In the genomic region with DNA sequence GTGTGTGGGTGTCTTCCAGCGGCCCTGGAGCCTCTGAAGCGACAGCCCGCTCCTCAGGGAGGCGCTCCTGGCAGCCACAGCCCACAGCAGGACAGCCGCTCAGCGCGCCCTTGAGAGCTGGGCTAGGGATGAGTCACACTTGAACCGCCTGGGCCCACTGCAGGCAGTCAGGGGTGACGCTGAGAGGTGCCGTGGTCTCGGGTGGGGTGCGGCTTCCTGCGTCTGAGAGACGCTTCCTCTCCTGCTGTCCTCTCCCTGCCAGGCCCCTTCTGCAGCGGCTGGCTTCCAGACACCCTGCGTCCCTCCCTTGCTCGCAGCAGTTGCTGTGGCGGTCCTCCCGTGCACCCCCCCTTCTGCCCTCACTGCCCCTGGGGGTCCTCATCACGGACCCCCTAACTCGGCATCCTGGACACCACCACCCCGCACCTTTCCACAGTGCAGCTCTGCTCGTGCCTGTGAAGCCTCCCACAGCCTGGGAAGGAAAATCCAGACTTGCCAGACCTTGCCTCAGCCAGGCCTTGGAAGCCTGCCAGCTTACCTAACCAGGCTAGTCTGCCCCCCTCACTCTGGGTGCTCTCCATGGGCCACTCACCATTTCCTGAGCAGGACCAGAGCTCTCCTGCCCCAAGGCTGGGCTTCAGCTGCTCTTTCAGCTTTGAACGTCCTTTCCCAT, we compare ENCODE assay signal across 1 cellular context.
TF ChIP-seq lines count a peak whose summit lies in the region.

No MANE protein-coding gene starts in this region.

TF ChIP-seq in GM12878, 131 proteins besides CTCF, POLR2A, EP300 and RAD21 (continued from another document and continues in another):
- TF ChIP-seq, protein P1, sequence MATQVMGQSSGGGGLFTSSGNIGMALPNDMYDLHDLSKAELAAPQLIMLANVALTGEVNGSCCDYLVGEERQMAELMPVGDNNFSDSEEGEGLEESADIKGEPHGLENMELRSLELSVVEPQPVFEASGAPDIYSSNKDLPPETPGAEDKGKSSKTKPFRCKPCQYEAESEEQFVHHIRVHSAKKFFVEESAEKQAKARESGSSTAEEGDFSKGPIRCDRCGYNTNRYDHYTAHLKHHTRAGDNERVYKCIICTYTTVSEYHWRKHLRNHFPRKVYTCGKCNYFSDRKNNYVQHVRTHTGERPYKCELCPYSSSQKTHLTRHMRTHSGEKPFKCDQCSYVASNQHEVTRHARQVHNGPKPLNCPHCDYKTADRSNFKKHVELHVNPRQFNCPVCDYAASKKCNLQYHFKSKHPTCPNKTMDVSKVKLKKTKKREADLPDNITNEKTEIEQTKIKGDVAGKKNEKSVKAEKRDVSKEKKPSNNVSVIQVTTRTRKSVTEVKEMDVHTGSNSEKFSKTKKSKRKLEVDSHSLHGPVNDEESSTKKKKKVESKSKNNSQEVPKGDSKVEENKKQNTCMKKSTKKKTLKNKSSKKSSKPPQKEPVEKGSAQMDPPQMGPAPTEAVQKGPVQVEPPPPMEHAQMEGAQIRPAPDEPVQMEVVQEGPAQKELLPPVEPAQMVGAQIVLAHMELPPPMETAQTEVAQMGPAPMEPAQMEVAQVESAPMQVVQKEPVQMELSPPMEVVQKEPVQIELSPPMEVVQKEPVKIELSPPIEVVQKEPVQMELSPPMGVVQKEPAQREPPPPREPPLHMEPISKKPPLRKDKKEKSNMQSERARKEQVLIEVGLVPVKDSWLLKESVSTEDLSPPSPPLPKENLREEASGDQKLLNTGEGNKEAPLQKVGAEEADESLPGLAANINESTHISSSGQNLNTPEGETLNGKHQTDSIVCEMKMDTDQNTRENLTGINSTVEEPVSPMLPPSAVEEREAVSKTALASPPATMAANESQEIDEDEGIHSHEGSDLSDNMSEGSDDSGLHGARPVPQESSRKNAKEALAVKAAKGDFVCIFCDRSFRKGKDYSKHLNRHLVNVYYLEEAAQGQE (IDR thresholded peaks at IDR 0.05; ENCODE audit: low read depth, low read length) = no peak
- no peak for TF ChIP-seq FOXK2 (IDR thresholded peaks at IDR 0.05)
- no peak for TF ChIP-seq SMAD1 (IDR thresholded peaks at IDR 0.05; ENCODE audit: low read depth, partially characterized antibody)
- TF ChIP-seq TCF7 (IDR thresholded peaks at IDR 0.05; ENCODE audit: borderline replicate concordance) = no peak
- peak; percentile 85 for TF ChIP-seq JUND (IDR thresholded peaks at IDR 0.05; ENCODE audit: low read depth, low read length)
- peak; percentile 97 for TF ChIP-seq PAX5 (IDR thresholded peaks at IDR 0.05; ENCODE audit: borderline replicate concordance, low read depth, low read length)
- no peak for TF ChIP-seq NRF1 (conservative IDR thresholded peaks at IDR 0.05; ENCODE audit: low read depth, low read length)
- TF ChIP-seq ZZZ3 (IDR thresholded peaks at IDR 0.05; ENCODE audit: control insufficient read depth, insufficient read length, low read depth) = no peak
- TF ChIP-seq, protein P2, sequence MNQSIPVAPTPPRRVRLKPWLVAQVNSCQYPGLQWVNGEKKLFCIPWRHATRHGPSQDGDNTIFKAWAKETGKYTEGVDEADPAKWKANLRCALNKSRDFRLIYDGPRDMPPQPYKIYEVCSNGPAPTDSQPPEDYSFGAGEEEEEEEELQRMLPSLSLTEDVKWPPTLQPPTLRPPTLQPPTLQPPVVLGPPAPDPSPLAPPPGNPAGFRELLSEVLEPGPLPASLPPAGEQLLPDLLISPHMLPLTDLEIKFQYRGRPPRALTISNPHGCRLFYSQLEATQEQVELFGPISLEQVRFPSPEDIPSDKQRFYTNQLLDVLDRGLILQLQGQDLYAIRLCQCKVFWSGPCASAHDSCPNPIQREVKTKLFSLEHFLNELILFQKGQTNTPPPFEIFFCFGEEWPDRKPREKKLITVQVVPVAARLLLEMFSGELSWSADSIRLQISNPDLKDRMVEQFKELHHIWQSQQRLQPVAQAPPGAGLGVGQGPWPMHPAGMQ (IDR thresholded peaks at IDR 0.05; ENCODE audit: borderline replicate concordance) = no peak
- TF ChIP-seq SMARCA5 (IDR thresholded peaks at IDR 0.05) = no peak
- TF ChIP-seq MEF2B (IDR thresholded peaks at IDR 0.05; ENCODE audit: partially characterized antibody, poor library complexity, severe bottlenecking) = no peak
- TF ChIP-seq, protein P3, sequence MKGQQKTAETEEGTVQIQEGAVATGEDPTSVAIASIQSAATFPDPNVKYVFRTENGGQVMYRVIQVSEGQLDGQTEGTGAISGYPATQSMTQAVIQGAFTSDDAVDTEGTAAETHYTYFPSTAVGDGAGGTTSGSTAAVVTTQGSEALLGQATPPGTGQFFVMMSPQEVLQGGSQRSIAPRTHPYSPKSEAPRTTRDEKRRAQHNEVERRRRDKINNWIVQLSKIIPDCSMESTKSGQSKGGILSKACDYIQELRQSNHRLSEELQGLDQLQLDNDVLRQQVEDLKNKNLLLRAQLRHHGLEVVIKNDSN (IDR thresholded peaks at IDR 0.05; ENCODE audit: borderline replicate concordance, extremely low read length, insufficient read depth, low read depth, low read length) = no peak
- TF ChIP-seq BACH1 (IDR thresholded peaks at IDR 0.05; ENCODE audit: borderline replicate concordance) = peak; percentile 94
- TF ChIP-seq CBFB (IDR thresholded peaks at IDR 0.05; ENCODE audit: low read depth) = no peak
- peak; percentile 62 for TF ChIP-seq SPI1 (IDR thresholded peaks at IDR 0.05; ENCODE audit: borderline replicate concordance, insufficient read depth, low read depth, low read length)
- TF ChIP-seq IRF4 (IDR thresholded peaks at IDR 0.05; ENCODE audit: low read depth, low read length) = 0 out of 2 replicates have a peak, but pooled peaks have one; percentile 28
- TF ChIP-seq YY1 (IDR thresholded peaks at IDR 0.05; ENCODE audit: low read depth, low read length) = no peak
- TF ChIP-seq CBX3 (IDR thresholded peaks at IDR 0.05; ENCODE audit: borderline replicate concordance, low read depth) = no peak
- TF ChIP-seq, protein P4, sequence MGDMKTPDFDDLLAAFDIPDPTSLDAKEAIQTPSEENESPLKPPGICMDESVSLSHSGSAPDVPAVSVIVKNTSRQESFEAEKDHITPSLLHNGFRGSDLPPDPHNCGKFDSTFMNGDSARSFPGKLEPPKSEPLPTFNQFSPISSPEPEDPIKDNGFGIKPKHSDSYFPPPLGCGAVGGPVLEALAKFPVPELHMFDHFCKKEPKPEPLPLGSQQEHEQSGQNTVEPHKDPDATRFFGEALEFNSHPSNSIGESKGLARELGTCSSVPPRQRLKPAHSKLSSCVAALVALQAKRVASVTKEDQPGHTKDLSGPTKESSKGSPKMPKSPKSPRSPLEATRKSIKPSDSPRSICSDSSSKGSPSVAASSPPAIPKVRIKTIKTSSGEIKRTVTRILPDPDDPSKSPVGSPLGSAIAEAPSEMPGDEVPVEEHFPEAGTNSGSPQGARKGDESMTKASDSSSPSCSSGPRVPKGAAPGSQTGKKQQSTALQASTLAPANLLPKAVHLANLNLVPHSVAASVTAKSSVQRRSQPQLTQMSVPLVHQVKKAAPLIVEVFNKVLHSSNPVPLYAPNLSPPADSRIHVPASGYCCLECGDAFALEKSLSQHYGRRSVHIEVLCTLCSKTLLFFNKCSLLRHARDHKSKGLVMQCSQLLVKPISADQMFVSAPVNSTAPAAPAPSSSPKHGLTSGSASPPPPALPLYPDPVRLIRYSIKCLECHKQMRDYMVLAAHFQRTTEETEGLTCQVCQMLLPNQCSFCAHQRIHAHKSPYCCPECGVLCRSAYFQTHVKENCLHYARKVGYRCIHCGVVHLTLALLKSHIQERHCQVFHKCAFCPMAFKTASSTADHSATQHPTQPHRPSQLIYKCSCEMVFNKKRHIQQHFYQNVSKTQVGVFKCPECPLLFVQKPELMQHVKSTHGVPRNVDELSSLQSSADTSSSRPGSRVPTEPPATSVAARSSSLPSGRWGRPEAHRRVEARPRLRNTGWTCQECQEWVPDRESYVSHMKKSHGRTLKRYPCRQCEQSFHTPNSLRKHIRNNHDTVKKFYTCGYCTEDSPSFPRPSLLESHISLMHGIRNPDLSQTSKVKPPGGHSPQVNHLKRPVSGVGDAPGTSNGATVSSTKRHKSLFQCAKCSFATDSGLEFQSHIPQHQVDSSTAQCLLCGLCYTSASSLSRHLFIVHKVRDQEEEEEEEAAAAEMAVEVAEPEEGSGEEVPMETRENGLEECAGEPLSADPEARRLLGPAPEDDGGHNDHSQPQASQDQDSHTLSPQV (IDR thresholded peaks at IDR 0.05) = no peak
- TF ChIP-seq, protein P5, sequence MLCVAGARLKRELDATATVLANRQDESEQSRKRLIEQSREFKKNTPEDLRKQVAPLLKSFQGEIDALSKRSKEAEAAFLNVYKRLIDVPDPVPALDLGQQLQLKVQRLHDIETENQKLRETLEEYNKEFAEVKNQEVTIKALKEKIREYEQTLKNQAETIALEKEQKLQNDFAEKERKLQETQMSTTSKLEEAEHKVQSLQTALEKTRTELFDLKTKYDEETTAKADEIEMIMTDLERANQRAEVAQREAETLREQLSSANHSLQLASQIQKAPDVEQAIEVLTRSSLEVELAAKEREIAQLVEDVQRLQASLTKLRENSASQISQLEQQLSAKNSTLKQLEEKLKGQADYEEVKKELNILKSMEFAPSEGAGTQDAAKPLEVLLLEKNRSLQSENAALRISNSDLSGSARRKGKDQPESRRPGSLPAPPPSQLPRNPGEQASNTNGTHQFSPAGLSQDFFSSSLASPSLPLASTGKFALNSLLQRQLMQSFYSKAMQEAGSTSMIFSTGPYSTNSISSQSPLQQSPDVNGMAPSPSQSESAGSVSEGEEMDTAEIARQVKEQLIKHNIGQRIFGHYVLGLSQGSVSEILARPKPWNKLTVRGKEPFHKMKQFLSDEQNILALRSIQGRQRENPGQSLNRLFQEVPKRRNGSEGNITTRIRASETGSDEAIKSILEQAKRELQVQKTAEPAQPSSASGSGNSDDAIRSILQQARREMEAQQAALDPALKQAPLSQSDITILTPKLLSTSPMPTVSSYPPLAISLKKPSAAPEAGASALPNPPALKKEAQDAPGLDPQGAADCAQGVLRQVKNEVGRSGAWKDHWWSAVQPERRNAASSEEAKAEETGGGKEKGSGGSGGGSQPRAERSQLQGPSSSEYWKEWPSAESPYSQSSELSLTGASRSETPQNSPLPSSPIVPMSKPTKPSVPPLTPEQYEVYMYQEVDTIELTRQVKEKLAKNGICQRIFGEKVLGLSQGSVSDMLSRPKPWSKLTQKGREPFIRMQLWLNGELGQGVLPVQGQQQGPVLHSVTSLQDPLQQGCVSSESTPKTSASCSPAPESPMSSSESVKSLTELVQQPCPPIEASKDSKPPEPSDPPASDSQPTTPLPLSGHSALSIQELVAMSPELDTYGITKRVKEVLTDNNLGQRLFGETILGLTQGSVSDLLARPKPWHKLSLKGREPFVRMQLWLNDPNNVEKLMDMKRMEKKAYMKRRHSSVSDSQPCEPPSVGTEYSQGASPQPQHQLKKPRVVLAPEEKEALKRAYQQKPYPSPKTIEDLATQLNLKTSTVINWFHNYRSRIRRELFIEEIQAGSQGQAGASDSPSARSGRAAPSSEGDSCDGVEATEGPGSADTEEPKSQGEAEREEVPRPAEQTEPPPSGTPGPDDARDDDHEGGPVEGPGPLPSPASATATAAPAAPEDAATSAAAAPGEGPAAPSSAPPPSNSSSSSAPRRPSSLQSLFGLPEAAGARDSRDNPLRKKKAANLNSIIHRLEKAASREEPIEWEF (IDR thresholded peaks at IDR 0.05; ENCODE audit: insufficient replicate concordance, low read depth, low read length) = no peak
- TF ChIP-seq, protein P6, sequence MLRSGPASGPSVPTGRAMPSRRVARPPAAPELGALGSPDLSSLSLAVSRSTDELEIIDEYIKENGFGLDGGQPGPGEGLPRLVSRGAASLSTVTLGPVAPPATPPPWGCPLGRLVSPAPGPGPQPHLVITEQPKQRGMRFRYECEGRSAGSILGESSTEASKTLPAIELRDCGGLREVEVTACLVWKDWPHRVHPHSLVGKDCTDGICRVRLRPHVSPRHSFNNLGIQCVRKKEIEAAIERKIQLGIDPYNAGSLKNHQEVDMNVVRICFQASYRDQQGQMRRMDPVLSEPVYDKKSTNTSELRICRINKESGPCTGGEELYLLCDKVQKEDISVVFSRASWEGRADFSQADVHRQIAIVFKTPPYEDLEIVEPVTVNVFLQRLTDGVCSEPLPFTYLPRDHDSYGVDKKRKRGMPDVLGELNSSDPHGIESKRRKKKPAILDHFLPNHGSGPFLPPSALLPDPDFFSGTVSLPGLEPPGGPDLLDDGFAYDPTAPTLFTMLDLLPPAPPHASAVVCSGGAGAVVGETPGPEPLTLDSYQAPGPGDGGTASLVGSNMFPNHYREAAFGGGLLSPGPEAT (IDR thresholded peaks at IDR 0.05; ENCODE audit: low read depth) = no peak
- no peak for TF ChIP-seq RAD51 (IDR thresholded peaks at IDR 0.05)
- no peak for TF ChIP-seq FOXM1 (IDR thresholded peaks at IDR 0.05; ENCODE audit: low read depth, low read length)
- no peak for TF ChIP-seq STAT1 (conservative IDR thresholded peaks at IDR 0.05)
- TF ChIP-seq, protein P7, sequence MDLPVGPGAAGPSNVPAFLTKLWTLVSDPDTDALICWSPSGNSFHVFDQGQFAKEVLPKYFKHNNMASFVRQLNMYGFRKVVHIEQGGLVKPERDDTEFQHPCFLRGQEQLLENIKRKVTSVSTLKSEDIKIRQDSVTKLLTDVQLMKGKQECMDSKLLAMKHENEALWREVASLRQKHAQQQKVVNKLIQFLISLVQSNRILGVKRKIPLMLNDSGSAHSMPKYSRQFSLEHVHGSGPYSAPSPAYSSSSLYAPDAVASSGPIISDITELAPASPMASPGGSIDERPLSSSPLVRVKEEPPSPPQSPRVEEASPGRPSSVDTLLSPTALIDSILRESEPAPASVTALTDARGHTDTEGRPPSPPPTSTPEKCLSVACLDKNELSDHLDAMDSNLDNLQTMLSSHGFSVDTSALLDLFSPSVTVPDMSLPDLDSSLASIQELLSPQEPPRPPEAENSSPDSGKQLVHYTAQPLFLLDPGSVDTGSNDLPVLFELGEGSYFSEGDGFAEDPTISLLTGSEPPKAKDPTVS (IDR thresholded peaks at IDR 0.05; ENCODE audit: low read depth, low read length) = no peak
- TF ChIP-seq ZNF217 (IDR thresholded peaks at IDR 0.05) = 0 out of 2 replicates have a peak, but pooled peaks have one; percentile 39
- TF ChIP-seq CBX5 (IDR thresholded peaks at IDR 0.05; ENCODE audit: low read depth) = no peak
- TF ChIP-seq TCF12 (IDR thresholded peaks at IDR 0.05; ENCODE audit: low read depth, low read length) = no peak
- TF ChIP-seq KLF5 (IDR thresholded peaks at IDR 0.05; ENCODE audit: partially characterized antibody) = no peak
- no peak for TF ChIP-seq ZNF622 (IDR thresholded peaks at IDR 0.05)
- TF ChIP-seq HDGF (IDR thresholded peaks at IDR 0.05) = no peak
- TF ChIP-seq SRF (IDR thresholded peaks at IDR 0.05; ENCODE audit: low read depth in 2 of 2, low read length in 2 of 2) = no peak
- TF ChIP-seq GATAD2B (conservative IDR thresholded peaks at IDR 0.05; ENCODE audit: low read depth) = peak; percentile 68
- TF ChIP-seq, protein P8, sequence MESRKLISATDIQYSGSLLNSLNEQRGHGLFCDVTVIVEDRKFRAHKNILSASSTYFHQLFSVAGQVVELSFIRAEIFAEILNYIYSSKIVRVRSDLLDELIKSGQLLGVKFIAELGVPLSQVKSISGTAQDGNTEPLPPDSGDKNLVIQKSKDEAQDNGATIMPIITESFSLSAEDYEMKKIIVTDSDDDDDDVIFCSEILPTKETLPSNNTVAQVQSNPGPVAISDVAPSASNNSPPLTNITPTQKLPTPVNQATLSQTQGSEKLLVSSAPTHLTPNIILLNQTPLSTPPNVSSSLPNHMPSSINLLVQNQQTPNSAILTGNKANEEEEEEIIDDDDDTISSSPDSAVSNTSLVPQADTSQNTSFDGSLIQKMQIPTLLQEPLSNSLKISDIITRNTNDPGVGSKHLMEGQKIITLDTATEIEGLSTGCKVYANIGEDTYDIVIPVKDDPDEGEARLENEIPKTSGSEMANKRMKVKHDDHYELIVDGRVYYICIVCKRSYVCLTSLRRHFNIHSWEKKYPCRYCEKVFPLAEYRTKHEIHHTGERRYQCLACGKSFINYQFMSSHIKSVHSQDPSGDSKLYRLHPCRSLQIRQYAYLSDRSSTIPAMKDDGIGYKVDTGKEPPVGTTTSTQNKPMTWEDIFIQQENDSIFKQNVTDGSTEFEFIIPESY (IDR thresholded peaks at IDR 0.05) = no peak
- TF ChIP-seq LARP7 (IDR thresholded peaks at IDR 0.05) = no peak
